Comparison of ENCODE assay signal across 8 cellular contexts in genomic region chr14:21510735-21511657, GRCh38. TPM values are rescaled to one million over a fixed set of nuclear protein-coding genes. Genes with fewer than 3 reads are reported as not detected.
DNase-seq lines count a peak whose midpoint lies in the region; ATAC-seq and TF ChIP-seq lines count a peak whose summit lies in the region.

TSS of gene METTL3 (minus strand) at chr14:21511340. CDS start at chr14:21511223, 117 bp downstream.

- H3K36me3 ChIP-seq in SU-DHL-6 (ENCODE audit: low read length) (peaks cover 4% of the 10 kb centered on the region; the same call in 1 of the 2 replicates), thymus (ENCODE audit: control insufficient read depth, insufficient read depth) (no peaks in the 10 kb centered on the region)

- intact Hi-C loops in head of caudate nucleus (cut with DNase I) = loop anchor here (2.0 kb wide), 1 partner anchor 34 kb away; the partner anchor contains the start of genes RAB2B and TOX4

- peaks cover 46% of the 10 kb centered on the region for H3K79me2 ChIP-seq in SU-DHL-6 (ENCODE audit: insufficient read depth, low read length)

- no peaks in the 10 kb centered on the region for H3K9me3 Mint-ChIP-seq in activated naive CD8-positive, alpha-beta T cell treated with anti-CD3 and anti-CD28 coated beads, Interleukin-2, amount 10 ng/mL, durations not matched to agents 7 days and 5 days
- H3K9me3 Mint-ChIP-seq in osteocyte (ENCODE audit: unreplicated experiment) = no peaks in the 10 kb centered on the region

- no peaks in the 10 kb centered on the region for H4K20me1 ChIP-seq in SU-DHL-6 (ENCODE audit: low read depth, low read length)

- peak within 1 kb of the TSS; percentile 90 for H3K4me3 ChIP-seq in SU-DHL-6 (ENCODE audit: insufficient read depth, low read length, poor library complexity, severe bottlenecking)
- peak within 1 kb of the TSS; percentile 84 for H3K4me3 ChIP-seq in thymus (ENCODE audit: low read length)

- H3K36me3 Mint-ChIP-seq in activated naive CD8-positive, alpha-beta T cell treated with anti-CD3 and anti-CD28 coated beads, Interleukin-2, amount 10 ng/mL, durations not matched to agents 7 days and 5 days = peaks cover 13% of the 10 kb centered on the region
- peaks cover 4% of the 10 kb centered on the region for H3K36me3 Mint-ChIP-seq in osteocyte (ENCODE audit: unreplicated experiment)

- H3K4me3 Mint-ChIP-seq in activated naive CD8-positive, alpha-beta T cell treated with anti-CD3 and anti-CD28 coated beads, Interleukin-2, amount 10 ng/mL, durations not matched to agents 7 days and 5 days = peak within 1 kb of the TSS; percentile 95
- H3K4me3 Mint-ChIP-seq in osteocyte (ENCODE audit: unreplicated experiment) = peak within 1 kb of the TSS; percentile 98

- TF ChIP-seq CTCF in SU-DHL-6 (IDR thresholded peaks at IDR 0.05; ENCODE audit: insufficient read depth, low read length, poor library complexity, severe bottlenecking) = no peak
- no peak for TF ChIP-seq CTCF in osteocyte (IDR thresholded peaks at IDR 0.05)

- H3K9me3 ChIP-seq in SU-DHL-6 (ENCODE audit: insufficient read depth, low read length) (no peaks in the 10 kb centered on the region), thymus (ENCODE audit: control insufficient read depth) (no peaks in the 10 kb centered on the region)

- WGBS in thymus = under 1% methylated on average over 53 of the region's 53 CpGs

- peak; percentile 93 for DNase-seq in NCI-H128 (lab: John Stamatoyannopoulos, UW; ENCODE audit: unreplicated experiment)
- peak; percentile 83 for DNase-seq in activated naive CD8-positive, alpha-beta T cell treated with anti-CD3 and anti-CD28 coated beads, Interleukin-2, amount 10 ng/mL, durations not matched to agents 7 days and 5 days
- peak; percentile 89 to 99 (median 97) for DNase-seq in head of caudate nucleus
- peak; percentile 98 for DNase-seq in osteocyte (ENCODE audit: extremely low spot score, unreplicated experiment)

- H3K27me3 ChIP-seq in SU-DHL-6 (ENCODE audit: low read length) (no peaks in the 10 kb centered on the region), thymus (ENCODE audit: control insufficient read depth, insufficient read depth) (no peaks in the 10 kb centered on the region)

- peak within 1 kb of the TSS; percentile 96 for H3K27ac Mint-ChIP-seq in activated naive CD8-positive, alpha-beta T cell treated with anti-CD3 and anti-CD28 coated beads, Interleukin-2, amount 10 ng/mL, durations not matched to agents 7 days and 5 days
- peak within 1 kb of the TSS; percentile 98 for H3K27ac Mint-ChIP-seq in osteocyte (ENCODE audit: unreplicated experiment)

- H3K27me3 Mint-ChIP-seq in activated naive CD8-positive, alpha-beta T cell treated with anti-CD3 and anti-CD28 coated beads, Interleukin-2, amount 10 ng/mL, durations not matched to agents 7 days and 5 days = peaks cover 5% of the 10 kb centered on the region
- H3K27me3 Mint-ChIP-seq in osteocyte (ENCODE audit: unreplicated experiment) = no peaks in the 10 kb centered on the region

- H3K9me2 ChIP-seq in SU-DHL-6 (replicated peaks; ENCODE audit: insufficient read depth, low read length) = no peaks in the 10 kb centered on the region

- peak within 1 kb of the TSS; percentile 43 for H3K27ac ChIP-seq in SU-DHL-6 (ENCODE audit: low read depth, low read length)
- H3K27ac ChIP-seq in thymus (ENCODE audit: low read depth) = peak within 1 kb of the TSS; percentile 83

- H3K9ac ChIP-seq in SU-DHL-6 (ENCODE audit: low read length) = peak within 1 kb of the TSS; percentile 92

- peak within 1 kb of the TSS; percentile 73 for H3K4me2 ChIP-seq in SU-DHL-6 (ENCODE audit: low read depth, low read length, poor library complexity, severe bottlenecking)

- H3K4me1 Mint-ChIP-seq in activated naive CD8-positive, alpha-beta T cell treated with anti-CD3 and anti-CD28 coated beads, Interleukin-2, amount 10 ng/mL, durations not matched to agents 7 days and 5 days = peaks cover 21% of the 10 kb centered on the region
- H3K4me1 Mint-ChIP-seq in osteocyte (ENCODE audit: unreplicated experiment) = peaks cover 25% of the 10 kb centered on the region

- POLR2A ChIA-PET in activated naive CD8-positive, alpha-beta T cell treated with anti-CD3 and anti-CD28 coated beads, Interleukin-2, amount 10 ng/mL, durations not matched to agents 7 days and 5 days (lab: Charles Lee) = interaction anchor here (0.6 to 5.2 kb wide), 13 partner anchors 9 to 1547 kb away, joined by 3 to 48 read pairs (median 5); partner anchors contain the start of genes CHD8, DAD1, RAB2B and SALL2

- H2AFZ ChIP-seq in SU-DHL-6 (ENCODE audit: low read depth, low read length, severe bottlenecking) = peak within 1 kb of the TSS; percentile 70

- H3F3A ChIP-seq in SU-DHL-6 (ENCODE audit: insufficient read depth) = 0 out of 2 replicates have a peak, but pooled peaks cover 3% of the 10 kb centered on the region

- peak; percentile 63 for TF ChIP-seq POLR2A in GM10847 (IDR thresholded peaks at IDR 0.05; ENCODE audit: extremely low read depth, insufficient read length)

- peak; percentile 98 for ATAC-seq in HG02678 (IDR thresholded peaks at IDR 0.05; ENCODE audit: unreplicated experiment)
- ATAC-seq in activated naive CD8-positive, alpha-beta T cell treated with anti-CD3 and anti-CD28 coated beads, Interleukin-2, amount 10 ng/mL, durations not matched to agents 7 days and 5 days (ENCODE audit: low read depth) = peak; percentile 100

- H3K4me1 ChIP-seq in thymus (ENCODE audit: control insufficient read depth, insufficient read depth, low read length) = peaks cover 6% of the 10 kb centered on the region

RNA-seq across cellular contexts. Expression of gene METTL3, which starts in this region (rescaled TPM):
- total RNA-seq in activated naive CD8-positive, alpha-beta T cell treated with anti-CD3 and anti-CD28 coated beads, Interleukin-2, amount 10 ng/mL, durations not matched to agents 7 days and 5 days = 10 to 100 TPM; 89.2 to 90.9 TPM
- total RNA-seq in osteocyte = 42.9 and 43.9 TPM in 2 replicates
- polyA plus RNA-seq in thymus = 67.5 TPM

Comparison
In these comparisons a context has a peak if more than half of its experiments do, and no peak if none do; other contexts are left out.
1. Peak in every context shown above with its lines: DNase-seq, ATAC-seq, H3K4me3 ChIP-seq and H3K27ac ChIP-seq.